22 cellular contexts compared by ENCODE assay signal in the genomic region with DNA sequence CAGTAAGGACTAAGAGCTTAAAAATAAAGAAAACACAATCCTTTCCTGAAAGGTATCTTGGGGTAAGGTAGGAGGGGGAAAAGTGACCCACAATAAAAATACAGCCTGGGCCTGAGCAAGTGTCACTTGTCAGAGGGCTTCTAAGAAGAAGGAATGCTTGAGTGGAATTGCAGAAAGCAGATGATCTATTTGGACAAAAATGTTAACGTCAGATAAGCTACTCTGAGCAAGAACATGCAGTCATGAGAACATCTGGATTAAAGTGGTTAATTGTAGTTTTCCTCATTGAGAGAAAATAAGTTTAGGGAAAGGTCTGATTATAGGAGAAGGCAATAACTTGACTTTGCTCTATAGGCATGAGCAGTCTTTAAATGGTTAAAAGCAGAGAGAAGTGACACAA.
"Had no signal": no experiment of that assay in that cellular context is flagged by ENCODE, and none has a peak within 500 bp of the region (broad histone marks: within the 10 kb centered on the region; RNA-seq: fewer than 3 reads in every experiment).

No MANE protein-coding gene starts in this region.

- DNase-seq: activated CD4-positive, alpha-beta memory T cell treated with anti-CD3 and anti-CD28 coated beads for 36 hours; activated CD4-positive, alpha-beta T cell treated with anti-CD3 and anti-CD28 coated beads, Interleukin-2, amount 10 ng/mL, durations not matched to agents 7 days and 5 days; activated CD4-positive, CD25-positive, alpha-beta regulatory T cell; activated CD8-positive, alpha-beta memory T cell treated with anti-CD3 and anti-CD28 coated beads for 24 hours; activated effector memory CD4-positive, alpha-beta T cell treated with anti-CD3 and anti-CD28 coated beads, Interleukin-2, amount 50 U/mL, for 16 hours; activated naive CD4-positive, alpha-beta T cell treated with Interleukin-2 at 50 U/mL for 16 hours; activated naive CD8-positive, alpha-beta T cell treated with anti-CD3 and anti-CD28 coated beads, Interleukin-2, amount 50 U/mL, for 24 hours; activated T-cell treated with anti-CD3 and anti-CD28 coated beads, Interleukin-2, amount 50 U/mL, for 4 hours; MG63; MV-4-11; NCI-H1092 treated with DMSO at 0.1 percent for 48 hours; NCI-H1436; NCI-H1694 treated with DMSO at 0.1 percent for 48 hours; NCI-H2029 treated with DMSO at 0.1 percent for 48 hours; NCI-H345; NCI-H510A; NCI-H526 treated with DMSO at 0.1 percent for 48 hours; NCI-H82; SHP77 treated with DMSO at 0.1 percent for 48 hours; T-helper 1 cell had no signal

- ATAC-seq: activated naive CD4-positive, alpha-beta T cell treated with anti-CD3 and anti-CD28 coated beads, Interleukin-2, amount 50 U/mL, for 72 hours; activated naive CD8-positive, alpha-beta T cell treated with anti-CD3 and anti-CD28 coated beads, Interleukin-2, amount 50 U/mL, for 24 hours; activated T-cell treated with anti-CD3 and anti-CD28 coated beads, Interleukin-2, amount 50 U/mL, for 4 hours; Panc1 had no signal
